In the genomic region with DNA sequence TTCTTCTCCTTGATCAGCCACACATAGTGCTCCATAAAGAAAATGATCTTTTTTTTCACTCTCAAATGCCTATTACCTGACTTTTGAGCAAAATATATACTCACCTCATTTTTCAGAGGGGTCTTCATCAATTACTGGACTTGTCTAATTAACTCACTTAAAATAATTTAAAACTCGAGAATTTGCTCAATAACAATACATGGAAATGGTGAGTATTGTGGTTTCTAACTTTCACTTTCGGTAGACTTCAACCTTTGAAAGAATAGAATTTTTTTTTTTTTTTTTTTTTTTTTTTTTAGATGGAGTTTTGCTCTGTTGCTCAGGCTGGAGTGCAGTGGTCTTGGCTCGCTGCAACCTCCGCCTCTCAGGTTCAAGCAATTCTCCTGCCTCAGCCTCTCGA, we compare ENCODE assay signal across 20 cellular contexts. TPM values are rescaled to one million over a fixed set of nuclear protein-coding genes. Genes with fewer than 3 reads are reported as not detected.
DNase-seq lines count a peak whose midpoint lies in the region; ATAC-seq, FAIRE-seq and TF ChIP-seq lines count a peak whose summit lies in the region.
"Had no signal": no experiment of that assay in that cellular context is flagged by ENCODE, and none has a peak within 500 bp of the region (broad histone marks: within the 10 kb centered on the region; RNA-seq: fewer than 3 reads in every experiment).

No MANE protein-coding gene starts in this region.

- POLR2A ChIA-PET in activated CD8-positive, alpha-beta T cell treated with anti-CD3 and anti-CD28 coated beads, Interleukin-2, amount 10 ng/mL, durations not matched to agents 7 days and 5 days (lab: Charles Lee) = no interaction called here
- POLR2A ChIA-PET in activated CD8-positive, alpha-beta T cell treated with anti-CD3 and anti-CD28 coated beads for 36 hours (lab: Charles Lee) = no interaction called here

- no peak for DNase-seq in activated CD8-positive, alpha-beta T cell treated with anti-CD3 and anti-CD28 coated beads, Interleukin-2, amount 10 ng/mL, durations not matched to agents 7 days and 5 days
- no peak for DNase-seq in activated CD8-positive, alpha-beta T cell treated with anti-CD3 and anti-CD28 coated beads for 36 hours
- DNase-seq in GM18507 (ENCODE audit: extremely low spot score, insufficient read length, low read depth) (no peak), MM.1S (peak; percentile 82), trophoblast cell (no peak)
- DNase-seq in T-helper 2 cell treated with Interferon-gamma antibody and Interleukin-4, amounts not matched to agents 5 μg/mL and 100 μg/mL, for 36 hours (ENCODE audit: low spot score) = no peak
- DNase-seq: Calu3; CD8-positive, alpha-beta T cell; DMS79 treated with DMSO at 0.1 percent for 48 hours; GF-D8; HCEC 1CT had no signal

- H2BK12ac ChIP-seq in trophoblast cell (ENCODE audit: low read length) = no peak overlapping the region

- no peak overlapping the region for H2AFZ ChIP-seq in MM.1S (ENCODE audit: low read length)
- no peak overlapping the region for H2AFZ ChIP-seq in trophoblast cell (ENCODE audit: insufficient read depth, low read length, poor library complexity)
- H2AFZ ChIP-seq: GM23338 had no signal

- no peak overlapping the region for H2AK5ac ChIP-seq in trophoblast cell (ENCODE audit: low read length)

- no peaks in the 10 kb centered on the region for H3K9me2 ChIP-seq in MM.1S (replicated peaks; ENCODE audit: insufficient read depth, low read length)

- H3K4me1 ChIP-seq in MM.1S (ENCODE audit: low read length) (peaks cover 8% of the 10 kb centered on the region; the same call in 1 of the 2 replicates), trophoblast cell (ENCODE audit: control insufficient read depth in 1 of 2, insufficient read depth in 2 of 2, low read length in 2 of 2) (no peaks in the 10 kb centered on the region)

- no peaks in the 10 kb centered on the region for H3K79me2 ChIP-seq in MM.1S (ENCODE audit: low read length)
- no peaks in the 10 kb centered on the region for H3K79me2 ChIP-seq in trophoblast cell (ENCODE audit: control insufficient read depth, insufficient read depth, low read length, poor library complexity)

- H3K27ac Mint-ChIP-seq in activated CD8-positive, alpha-beta T cell treated with anti-CD3 and anti-CD28 coated beads, Interleukin-2, amount 10 ng/mL, durations not matched to agents 7 days and 5 days = peak overlapping the region; percentile 52
- H3K27ac Mint-ChIP-seq in activated CD8-positive, alpha-beta T cell treated with anti-CD3 and anti-CD28 coated beads for 36 hours = no peak overlapping the region
- H3K27ac Mint-ChIP-seq in T-helper 2 cell treated with Interferon-gamma antibody and Interleukin-4, amounts not matched to agents 5 μg/mL and 100 μg/mL, for 36 hours = peak overlapping the region; percentile 38
- H3K27ac Mint-ChIP-seq: B cell; CD8-positive, alpha-beta T cell; GM23338; IgD-negative memory B cell had no signal

- no peak overlapping the region for H3K27ac ChIP-seq in MM.1S (ENCODE audit: low read length)
- H3K27ac ChIP-seq in trophoblast cell (ENCODE audit: low read depth, low read length) = no peak overlapping the region
- H3K27ac ChIP-seq: BLaER1 treated with 17β-estradiol and CSF1 and Interleukin-3, amounts not matched to agents 10 nM and 100 nM had no signal

- H3K27me3 Mint-ChIP-seq in activated CD8-positive, alpha-beta T cell treated with anti-CD3 and anti-CD28 coated beads, Interleukin-2, amount 10 ng/mL, durations not matched to agents 7 days and 5 days (ENCODE audit: low read depth) = peaks cover 25% of the 10 kb centered on the region
- peaks cover 5% of the 10 kb centered on the region for H3K27me3 Mint-ChIP-seq in activated CD8-positive, alpha-beta T cell treated with anti-CD3 and anti-CD28 coated beads for 36 hours
- H3K27me3 Mint-ChIP-seq in T-helper 2 cell treated with Interferon-gamma antibody and Interleukin-4, amounts not matched to agents 5 μg/mL and 100 μg/mL, for 36 hours (ENCODE audit: low read depth) = peaks cover 23% of the 10 kb centered on the region
- H3K27me3 Mint-ChIP-seq: IgD-negative memory B cell had no signal

- H3K9me3 ChIP-seq in MM.1S (replicated peaks; ENCODE audit: insufficient read depth, low read length) (no peaks in the 10 kb centered on the region), trophoblast cell (ENCODE audit: insufficient read depth, low read depth, low read length) (no peaks in the 10 kb centered on the region)
- H3K9me3 ChIP-seq: BLaER1 treated with 17β-estradiol and CSF1 and Interleukin-3, amounts not matched to agents 10 nM and 100 nM had no signal

- CTCF ChIA-PET in activated CD8-positive, alpha-beta T cell treated with anti-CD3 and anti-CD28 coated beads, Interleukin-2, amount 10 ng/mL, durations not matched to agents 7 days and 5 days (lab: Charles Lee) = no interaction called here
- CTCF ChIA-PET in activated CD8-positive, alpha-beta T cell treated with anti-CD3 and anti-CD28 coated beads for 36 hours (lab: Charles Lee) = no interaction called here

- no peak overlapping the region for H3K23ac ChIP-seq in trophoblast cell (ENCODE audit: low read length)

- peak; percentile 56 for FAIRE-seq in GM18507 (lab: Jason Lieb, UNC)
- FAIRE-seq: H54, HepG2 had no signal

- H3K4me2 ChIP-seq in MM.1S (ENCODE audit: low read depth, low read length) = no peak overlapping the region; the same call in 1 of the 2 replicates
- H3K4me2 ChIP-seq in trophoblast cell (ENCODE audit: low read length) = no peak overlapping the region
- H3K4me2 ChIP-seq: GM23338 had no signal

- no peak overlapping the region for H3K4me3 Mint-ChIP-seq in activated CD8-positive, alpha-beta T cell treated with anti-CD3 and anti-CD28 coated beads, Interleukin-2, amount 10 ng/mL, durations not matched to agents 7 days and 5 days
- no peak overlapping the region for H3K4me3 Mint-ChIP-seq in activated CD8-positive, alpha-beta T cell treated with anti-CD3 and anti-CD28 coated beads for 36 hours
- H3K4me3 Mint-ChIP-seq in T-helper 2 cell treated with Interferon-gamma antibody and Interleukin-4, amounts not matched to agents 5 μg/mL and 100 μg/mL, for 36 hours = peak overlapping the region; percentile 21
- H3K4me3 Mint-ChIP-seq: B cell; CD8-positive, alpha-beta T cell; GM23338; IgD-negative memory B cell had no signal

- no peaks in the 10 kb centered on the region for H3K36me3 Mint-ChIP-seq in activated CD8-positive, alpha-beta T cell treated with anti-CD3 and anti-CD28 coated beads, Interleukin-2, amount 10 ng/mL, durations not matched to agents 7 days and 5 days (ENCODE audit: low read depth)
- H3K36me3 Mint-ChIP-seq in activated CD8-positive, alpha-beta T cell treated with anti-CD3 and anti-CD28 coated beads for 36 hours (ENCODE audit: low read depth) = no peaks in the 10 kb centered on the region
- no peaks in the 10 kb centered on the region for H3K36me3 Mint-ChIP-seq in T-helper 2 cell treated with Interferon-gamma antibody and Interleukin-4, amounts not matched to agents 5 μg/mL and 100 μg/mL, for 36 hours (ENCODE audit: low read depth)
- H3K36me3 Mint-ChIP-seq: CD8-positive, alpha-beta T cell; IgD-negative memory B cell had no signal

- no peaks in the 10 kb centered on the region for H3K79me1 ChIP-seq in trophoblast cell (ENCODE audit: low read length)

- no peak overlapping the region for H4K12ac ChIP-seq in trophoblast cell (ENCODE audit: low read depth, low read length)

- H3F3A ChIP-seq in MM.1S (ENCODE audit: insufficient read depth, low read length) = no peaks in the 10 kb centered on the region

- no peak overlapping the region for H4K91ac ChIP-seq in trophoblast cell (ENCODE audit: low read depth, low read length)

- intact Hi-C loops in activated CD8-positive, alpha-beta T cell treated with anti-CD3 and anti-CD28 coated beads for 36 hours (cut with micrococcal nuclease) = no loop called here

- peak; percentile 49 for ATAC-seq in activated CD8-positive, alpha-beta T cell treated with anti-CD3 and anti-CD28 coated beads, Interleukin-2, amount 10 ng/mL, durations not matched to agents 7 days and 5 days
- no peak for ATAC-seq in activated CD8-positive, alpha-beta T cell treated with anti-CD3 and anti-CD28 coated beads for 36 hours
- no peak for ATAC-seq in GM18511 (IDR thresholded peaks at IDR 0.05; ENCODE audit: unreplicated experiment)
- no peak for ATAC-seq in GM18498 (IDR thresholded peaks at IDR 0.05; ENCODE audit: unreplicated experiment)
- ATAC-seq: CD8-positive, alpha-beta T cell; GM23338; HepG2 had no signal

- H3K9me3 Mint-ChIP-seq in activated CD8-positive, alpha-beta T cell treated with anti-CD3 and anti-CD28 coated beads, Interleukin-2, amount 10 ng/mL, durations not matched to agents 7 days and 5 days (ENCODE audit: insufficient read depth) = no peaks in the 10 kb centered on the region
- no peaks in the 10 kb centered on the region for H3K9me3 Mint-ChIP-seq in activated CD8-positive, alpha-beta T cell treated with anti-CD3 and anti-CD28 coated beads for 36 hours
- no peaks in the 10 kb centered on the region for H3K9me3 Mint-ChIP-seq in T-helper 2 cell treated with Interferon-gamma antibody and Interleukin-4, amounts not matched to agents 5 μg/mL and 100 μg/mL, for 36 hours
- H3K9me3 Mint-ChIP-seq: CD8-positive, alpha-beta T cell; GM23338; IgD-negative memory B cell had no signal

- no peak overlapping the region for H2BK5ac ChIP-seq in trophoblast cell (ENCODE audit: low read depth, low read length, poor library complexity)

- no peak overlapping the region for H4K8ac ChIP-seq in trophoblast cell (ENCODE audit: low read depth, low read length)

- H3K4me3 ChIP-seq in MM.1S (ENCODE audit: low read length) (no peak overlapping the region), trophoblast cell (ENCODE audit: low read depth, low read length) (no peak overlapping the region)
- H3K4me3 ChIP-seq: BLaER1 treated with 17β-estradiol and CSF1 and Interleukin-3, amounts not matched to agents 10 nM and 100 nM; GM23338 had no signal

- H3K18ac ChIP-seq in trophoblast cell (ENCODE audit: low read length) = no peak overlapping the region

- no peak overlapping the region for H2BK120ac ChIP-seq in trophoblast cell (ENCODE audit: insufficient read depth, low read length, poor library complexity)

- H3K27me3 ChIP-seq in MM.1S (replicated peaks; ENCODE audit: insufficient read depth, low read length) (no peaks in the 10 kb centered on the region), trophoblast cell (ENCODE audit: insufficient read depth, low read length) (no peaks in the 10 kb centered on the region)
- H3K27me3 ChIP-seq: BLaER1 treated with 17β-estradiol and CSF1 and Interleukin-3, amounts not matched to agents 10 nM and 100 nM had no signal

- H3K9ac ChIP-seq in MM.1S (ENCODE audit: low read length) = no peak overlapping the region
- no peak overlapping the region for H3K9ac ChIP-seq in trophoblast cell (ENCODE audit: low read length)
- H3K9ac ChIP-seq: BLaER1 treated with 17β-estradiol and CSF1 and Interleukin-3, amounts not matched to agents 10 nM and 100 nM had no signal

- no peaks in the 10 kb centered on the region for H3K36me3 ChIP-seq in MM.1S (replicated peaks; ENCODE audit: insufficient read depth, low read length)
- H3K36me3 ChIP-seq in trophoblast cell (ENCODE audit: control insufficient read depth in 1 of 2, insufficient read depth in 2 of 2, low read length in 2 of 2) = no peaks in the 10 kb centered on the region
- H3K36me3 ChIP-seq: BLaER1 treated with 17β-estradiol and CSF1 and Interleukin-3, amounts not matched to agents 10 nM and 100 nM had no signal

- WGBS in trophoblast cell (ENCODE audit: extremely low coverage, insufficient coverage, insufficient read length) = no CpG with 5 or more reads among the region's 5 CpGs

- no peak overlapping the region for H3K4ac ChIP-seq in trophoblast cell (ENCODE audit: low read depth, low read length)

- TF ChIP-seq CTCF in activated CD8-positive, alpha-beta T cell treated with anti-CD3 and anti-CD28 coated beads for 36 hours (IDR thresholded peaks at IDR 0.05) = no peak
- no peak for TF ChIP-seq CTCF in MM.1S (IDR thresholded peaks at IDR 0.05; ENCODE audit: low read length)

- no peak overlapping the region for H3K14ac ChIP-seq in trophoblast cell (ENCODE audit: low read length)

- H4K20me1 ChIP-seq in MM.1S (ENCODE audit: insufficient read depth, low read length) = no peaks in the 10 kb centered on the region
- H4K20me1 ChIP-seq: BLaER1 treated with 17β-estradiol and CSF1 and Interleukin-3, amounts not matched to agents 10 nM and 100 nM had no signal

- peaks cover 26% of the 10 kb centered on the region for H3K4me1 Mint-ChIP-seq in activated CD8-positive, alpha-beta T cell treated with anti-CD3 and anti-CD28 coated beads, Interleukin-2, amount 10 ng/mL, durations not matched to agents 7 days and 5 days (ENCODE audit: low read depth)
- H3K4me1 Mint-ChIP-seq in activated CD8-positive, alpha-beta T cell treated with anti-CD3 and anti-CD28 coated beads for 36 hours (ENCODE audit: low read depth) = peaks cover 8% of the 10 kb centered on the region
- peaks cover 10% of the 10 kb centered on the region for H3K4me1 Mint-ChIP-seq in T-helper 2 cell treated with Interferon-gamma antibody and Interleukin-4, amounts not matched to agents 5 μg/mL and 100 μg/mL, for 36 hours (ENCODE audit: low read depth)
- H3K4me1 Mint-ChIP-seq: B cell, GM23338 had no signal

RNA-seq across cellular contexts. Expression of a gene that starts 17.7 kb away (rescaled TPM):
- 1 to 10 TPM; 1.1 to 1.4 TPM for total RNA-seq in activated CD8-positive, alpha-beta T cell treated with anti-CD3 and anti-CD28 coated beads, Interleukin-2, amount 10 ng/mL, durations not matched to agents 7 days and 5 days
- under 1 TPM in 1 of 2 experiments, not detected in 1; 0.78 TPM for total RNA-seq in activated CD8-positive, alpha-beta T cell treated with anti-CD3 and anti-CD28 coated beads for 36 hours
- 0.65 and 0.82 TPM in 2 replicates for polyA plus RNA-seq in trophoblast cell (2013)
- total RNA-seq: A172; B cell; CD8-positive, alpha-beta T cell had no signal
